In genomic region chr9:133862585-133863041, GRCh38 we compare ENCODE assay signal across 11 cellular contexts.
A peak's percentile ranks its signal among the peaks of the same experiment; 100 is the strongest.
DNase-seq lines count a peak whose midpoint lies in the region; TF ChIP-seq lines count a peak whose summit lies in the region.
"Had no signal": no experiment of that assay in that cellular context is flagged by ENCODE, and none has a peak within 500 bp of the region (broad histone marks: within the 10 kb centered on the region; RNA-seq: fewer than 3 reads in every experiment).

No MANE protein-coding gene starts in this region.

- H3K4me1 ChIP-seq in adrenal gland (replicated peaks in 1 of 2): peaks cover 7 to 31% of the 10 kb centered on the region in 2 donors

- peak overlapping the region; percentile 32 to 86 (median 64) for H3K27ac ChIP-seq in adrenal gland
- H3K27ac ChIP-seq in layer of hippocampus (ENCODE audit: low read depth, low read length): peak overlapping the region; percentile 35

- H3K4me3 ChIP-seq in adrenal gland: no peak overlapping the region

- peak in 9 of 14 donors; percentile 5 to 60 (median 30) for DNase-seq in C1 segment of cervical spinal cord (lab: John Stamatoyannopoulos, UW)
- peak; percentile 53 to 75 (median 66) for DNase-seq in adrenal gland
- peak; percentile 61 for DNase-seq in pons (ENCODE audit: low spot score)
- no peak for DNase-seq in activated CD4-positive, CD25-positive, alpha-beta regulatory T cell treated with anti-CD3 and anti-CD28 coated beads, Interleukin-2, amount 50 U/mL, for 72 hours
- no peak for DNase-seq in AML-193 (lab: John Stamatoyannopoulos, UW)
- DNase-seq in kidney glomerular epithelial cell (lab: John Stamatoyannopoulos, UW): no peak
- no peak for DNase-seq in cerebellar cortex (ENCODE audit: low spot score)
- DNase-seq: activated T-cell treated with anti-CD3 and anti-CD28 coated beads, Interleukin-2, amount 50 U/mL, for 72 hours; GF-D8; NCI-H82 had no signal

- H3K27me3 ChIP-seq in adrenal gland (no peaks in the 10 kb centered on the region), layer of hippocampus (ENCODE audit: control insufficient read depth, insufficient read depth, low read length) (no peaks in the 10 kb centered on the region)

- no peak for TF ChIP-seq POLR2A in adrenal gland (IDR thresholded peaks at IDR 0.05)

- intact Hi-C loops in adrenal gland (cut with DNase I): no loop called here

- H3K9me3 ChIP-seq in adrenal gland (replicated peaks in 1 of 3): no peaks in the 10 kb centered on the region

- no peak for TF ChIP-seq CTCF in adrenal gland (IDR thresholded peaks at IDR 0.05)

- H3K36me3 ChIP-seq in adrenal gland (replicated peaks in 1 of 2): no peaks in the 10 kb centered on the region

- 67 to 83% (median 75%) methylated on average over 22 to 26 of the region's 26 CpGs for WGBS in adrenal gland, 4 donors

Comparison
In these comparisons a context has a peak if more than half of its experiments do, and no peak if none do; other contexts are left out.
1. DNase-seq: peak in C1 segment of cervical spinal cord (9 of 14), adrenal gland (7 of 7) and pons (single experiment); none in activated CD4-positive, CD25-positive, alpha-beta regulatory T cell treated with anti-CD3 and anti-CD28 coated beads, Interleukin-2, amount 50 U/mL, for 72 hours (single experiment), AML-193 (0 of 2), kidney glomerular epithelial cell (single experiment) and cerebellar cortex (single experiment).